In the genomic region with DNA sequence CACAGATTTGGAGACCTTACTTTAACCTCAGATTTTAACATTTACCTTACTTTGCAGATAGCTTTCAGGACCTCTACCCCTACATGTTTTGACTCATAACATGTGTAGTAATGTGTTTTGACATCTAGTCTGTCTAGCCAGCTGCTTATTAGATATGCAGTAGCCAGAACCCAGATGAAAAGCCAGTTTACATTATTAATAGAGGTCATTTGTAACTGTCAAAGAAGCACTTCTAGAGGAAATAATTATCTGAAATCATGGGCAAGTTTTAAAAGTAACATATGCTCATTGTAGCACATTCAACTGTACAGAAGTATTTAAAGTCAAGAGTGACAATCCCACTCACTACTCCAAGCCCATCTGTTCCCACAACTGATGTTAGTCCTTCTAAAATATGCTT, we compare ENCODE assay signal across 11 cellular contexts.
A peak's percentile ranks its signal among the peaks of the same experiment; 100 is the strongest.
DNase-seq lines count a peak whose midpoint lies in the region; ATAC-seq and TF ChIP-seq lines count a peak whose summit lies in the region.
"Had no signal": no experiment of that assay in that cellular context is flagged by ENCODE, and none has a peak within 500 bp of the region (broad histone marks: within the 10 kb centered on the region; RNA-seq: fewer than 3 reads in every experiment).

No MANE protein-coding gene starts in this region.

- H3K4me1 Mint-ChIP-seq in MCF 10A (ENCODE audit: insufficient read depth, unreplicated experiment) = peaks cover 28% of the 10 kb centered on the region
- peaks cover 8% of the 10 kb centered on the region for H3K4me1 Mint-ChIP-seq in activated naive CD8-positive, alpha-beta T cell treated with anti-CD3 and anti-CD28 coated beads, Interleukin-2, amount 10 ng/mL, durations not matched to agents 7 days and 5 days
- peaks cover 39% of the 10 kb centered on the region for H3K4me1 Mint-ChIP-seq in type B pancreatic cell (ENCODE audit: unreplicated experiment)

- no peak for ATAC-seq in activated naive CD8-positive, alpha-beta T cell treated with anti-CD3 and anti-CD28 coated beads, Interleukin-2, amount 10 ng/mL, durations not matched to agents 7 days and 5 days (ENCODE audit: low read depth)
- ATAC-seq in HG02642 (IDR thresholded peaks at IDR 0.05; ENCODE audit: poor library complexity, unreplicated experiment) = no peak
- ATAC-seq in GM18870 (IDR thresholded peaks at IDR 0.05; ENCODE audit: unreplicated experiment) = no peak
- ATAC-seq: body of pancreas had no signal

- CTCF ChIA-PET in MCF 10A (lab: Yijun Ruan, JAX) = interaction anchor here (0.6 to 3.1 kb wide), 12 partner anchors 9 to 1874 kb away, joined by 3 to 21 read pairs (median 4); no protein-coding TSS in a partner anchor

- H3K4me1 ChIP-seq in breast epithelium = peaks cover 0 to 2% of the 10 kb centered on the region in 2 donors
- H3K4me1 ChIP-seq: BLaER1, body of pancreas had no signal

- TF ChIP-seq CTCF in MCF 10A (IDR thresholded peaks at IDR 0.05; ENCODE audit: unreplicated experiment) = no peak
- TF ChIP-seq CTCF in breast epithelium (IDR thresholded peaks at IDR 0.05) = no peak
- TF ChIP-seq CTCF in type B pancreatic cell (conservative IDR thresholded peaks at IDR 0.05) = no peak

- H3K27ac Mint-ChIP-seq in MCF 10A (ENCODE audit: low read depth, unreplicated experiment) (peak overlapping the region; percentile 3), type B pancreatic cell (peak overlapping the region; percentile 11)
- H3K27ac Mint-ChIP-seq in activated naive CD8-positive, alpha-beta T cell treated with anti-CD3 and anti-CD28 coated beads, Interleukin-2, amount 10 ng/mL, durations not matched to agents 7 days and 5 days = peak overlapping the region; percentile 70

- H3K36me3 ChIP-seq in breast epithelium = no peaks in the 10 kb centered on the region

- TF ChIP-seq POLR2A in breast epithelium (IDR thresholded peaks at IDR 0.05) = no peak

- DNase-seq in MCF 10A (ENCODE audit: unreplicated experiment) (no peak), breast epithelium (ENCODE audit: low spot score in 2 of 2) (no peak), middle frontal gyrus (ENCODE audit: extremely low spot score, low spot score) (peak; percentile 25), type B pancreatic cell (ENCODE audit: extremely low spot score, unreplicated experiment) (no peak), NCI-H2081 (lab: John Stamatoyannopoulos, UW) (no peak)
- DNase-seq in activated naive CD8-positive, alpha-beta T cell treated with anti-CD3 and anti-CD28 coated beads, Interleukin-2, amount 10 ng/mL, durations not matched to agents 7 days and 5 days = no peak
- DNase-seq: stimulated activated CD4-positive, alpha-beta T cell treated with anti-CD3 and anti-CD28 coated beads, Interleukin-4, amount 100 ng/mL, for 4 hours had no signal

- POLR2A ChIA-PET in MCF 10A (lab: Yijun Ruan, JAX) = interaction anchor here (0.9 to 1.2 kb wide), 4 partner anchors 9 to 75 kb away, joined by 3 to 4 read pairs (median 3); no protein-coding TSS in a partner anchor
- POLR2A ChIA-PET in activated naive CD8-positive, alpha-beta T cell treated with anti-CD3 and anti-CD28 coated beads, Interleukin-2, amount 10 ng/mL, durations not matched to agents 7 days and 5 days (lab: Charles Lee) = no interaction called here

- no peaks in the 10 kb centered on the region for H3K27me3 Mint-ChIP-seq in MCF 10A (ENCODE audit: insufficient read depth, unreplicated experiment)
- H3K27me3 Mint-ChIP-seq in activated naive CD8-positive, alpha-beta T cell treated with anti-CD3 and anti-CD28 coated beads, Interleukin-2, amount 10 ng/mL, durations not matched to agents 7 days and 5 days = no peaks in the 10 kb centered on the region
- H3K27me3 Mint-ChIP-seq in type B pancreatic cell = no peaks in the 10 kb centered on the region

- H3K9me3 Mint-ChIP-seq in MCF 10A (ENCODE audit: unreplicated experiment) (no peaks in the 10 kb centered on the region), type B pancreatic cell (no peaks in the 10 kb centered on the region)
- no peaks in the 10 kb centered on the region for H3K9me3 Mint-ChIP-seq in activated naive CD8-positive, alpha-beta T cell treated with anti-CD3 and anti-CD28 coated beads, Interleukin-2, amount 10 ng/mL, durations not matched to agents 7 days and 5 days

- no peaks in the 10 kb centered on the region for H3K27me3 ChIP-seq in breast epithelium
- H3K27me3 ChIP-seq: BLaER1, body of pancreas had no signal

- no TSS peak for BruUV-seq in MCF 10A (replicated peaks; lab: Mats Ljungman, UMichigan)

- peaks cover 16% of the 10 kb centered on the region for H3K36me3 Mint-ChIP-seq in MCF 10A (ENCODE audit: insufficient read depth, unreplicated experiment)
- H3K36me3 Mint-ChIP-seq in activated naive CD8-positive, alpha-beta T cell treated with anti-CD3 and anti-CD28 coated beads, Interleukin-2, amount 10 ng/mL, durations not matched to agents 7 days and 5 days = peaks cover 64% of the 10 kb centered on the region
- H3K36me3 Mint-ChIP-seq in type B pancreatic cell = peaks cover 34% of the 10 kb centered on the region

- no peak overlapping the region for H3K4me3 ChIP-seq in breast epithelium
- H3K4me3 ChIP-seq: BLaER1, body of pancreas had no signal

- no peak overlapping the region for H3K4me3 Mint-ChIP-seq in MCF 10A (ENCODE audit: unreplicated experiment)
- no peak overlapping the region for H3K4me3 Mint-ChIP-seq in activated naive CD8-positive, alpha-beta T cell treated with anti-CD3 and anti-CD28 coated beads, Interleukin-2, amount 10 ng/mL, durations not matched to agents 7 days and 5 days
- H3K4me3 Mint-ChIP-seq in type B pancreatic cell = no peak overlapping the region

- no peaks in the 10 kb centered on the region for H3K9me3 ChIP-seq in breast epithelium
- H3K9me3 ChIP-seq: BLaER1, body of pancreas had no signal

- intact Hi-C loops in MCF 10A (cut with micrococcal nuclease) = no loop called here
- intact Hi-C loops in breast epithelium (cut with DNase I; ENCODE audit: low total_unique reads) = no loop called here

- H3K27ac ChIP-seq in breast epithelium = no peak overlapping the region
- H3K27ac ChIP-seq: BLaER1, body of pancreas had no signal

Comparison
In these comparisons a context has a peak if more than half of its experiments do, and no peak if none do; other contexts are left out.
1. H3K27ac Mint-ChIP-seq: peak in every context shown above with its lines; median percentile 70 in activated naive CD8-positive, alpha-beta T cell treated with anti-CD3 and anti-CD28 coated beads, Interleukin-2, amount 10 ng/mL, durations not matched to agents 7 days and 5 days; 11 in type B pancreatic cell; 3 in MCF 10A.